ENCODE assay signal across 11 cellular contexts in the genomic region with DNA sequence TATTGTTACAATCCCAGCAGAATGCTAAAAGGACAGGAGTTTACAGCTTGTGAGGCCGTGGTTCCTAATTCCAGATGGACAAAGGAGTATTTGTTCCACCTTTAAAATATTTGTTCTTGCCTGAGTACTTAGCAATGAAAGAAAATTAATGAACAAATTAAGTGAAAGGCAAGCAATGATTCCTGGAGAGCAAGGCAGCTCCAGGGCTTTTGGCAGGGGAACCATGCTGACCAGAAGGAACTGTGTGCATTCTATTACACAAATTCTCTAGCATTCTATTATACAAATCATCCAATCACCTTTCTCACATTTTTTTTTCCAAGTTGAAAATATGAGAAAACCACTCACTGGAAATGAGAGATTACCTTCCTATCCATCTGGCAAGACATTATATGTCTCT. TPM values are rescaled to one million over a fixed set of nuclear protein-coding genes. Genes with fewer than 3 reads are reported as not detected.
DNase-seq lines count a peak whose midpoint lies in the region; ATAC-seq and TF ChIP-seq lines count a peak whose summit lies in the region.
"Had no signal": no experiment of that assay in that cellular context is flagged by ENCODE, and none has a peak within 500 bp of the region (broad histone marks: within the 10 kb centered on the region; RNA-seq: fewer than 3 reads in every experiment).

No MANE protein-coding gene starts in this region.

- intact Hi-C loops in activated T-helper 1 cell treated with anti-CD3 and anti-CD28 coated beads, Interleukin-12 subunit alpha, Interleukin-12 subunit beta, Interleukin-2, Interleukin-4 antibody, amounts not matched to agents 30 ng/mL and 10 ng/mL and 1 ng/mL, durations not matched to agents 14 hours and 24 hours and 36 hours (cut with micrococcal nuclease): loop anchor here (1.0 to 10.0 kb wide), 12 partner anchors 53 to 1771 kb away; partner anchors contain the start of genes BHLHE41, FGFR1OP2, ITPR2 and MED21

- peaks cover 32% of the 10 kb centered on the region for H3K4me1 ChIP-seq in foreskin keratinocyte

- H3K27me3 ChIP-seq in foreskin keratinocyte: no peaks in the 10 kb centered on the region

- H3K36me3 Mint-ChIP-seq in activated T-cell treated with anti-CD3 and anti-CD28 coated beads, Interleukin-2, amount 50 U/mL, for 24 hours (ENCODE audit: low read depth): peaks cover 18% of the 10 kb centered on the region
- H3K36me3 Mint-ChIP-seq in activated T-cell treated with anti-CD3 and anti-CD28 coated beads, Interleukin-2, amount 50 U/mL, for 4 hours (ENCODE audit: insufficient read depth): peaks cover 11% of the 10 kb centered on the region
- peaks cover 21% of the 10 kb centered on the region for H3K36me3 Mint-ChIP-seq in activated T-helper 1 cell treated with anti-CD3 and anti-CD28 coated beads, Interleukin-12 subunit alpha, Interleukin-12 subunit beta, Interleukin-2, Interleukin-4 antibody, amounts not matched to agents 30 ng/mL and 10 ng/mL and 1 ng/mL, durations not matched to agents 14 hours and 24 hours and 36 hours (ENCODE audit: low read depth)
- H3K36me3 Mint-ChIP-seq in stimulated activated naive B cell treated with anti-CD40 and anti-IgM and Interleukin-4, amounts not matched to agents 10 μg/mL and 1 μg/mL and 100 μg/mL, for 72 hours: peaks cover 10 to 26% of the 10 kb centered on the region in 2 donors

- peak overlapping the region; percentile 94 for H3K27ac ChIP-seq in foreskin keratinocyte

- H3K4me3 Mint-ChIP-seq in activated T-cell treated with anti-CD3 and anti-CD28 coated beads, Interleukin-2, amount 50 U/mL, for 24 hours: peak overlapping the region; percentile 82
- H3K4me3 Mint-ChIP-seq in activated T-cell treated with anti-CD3 and anti-CD28 coated beads, Interleukin-2, amount 50 U/mL, for 4 hours: no peak overlapping the region
- peak overlapping the region; percentile 92 for H3K4me3 Mint-ChIP-seq in activated T-helper 1 cell treated with anti-CD3 and anti-CD28 coated beads, Interleukin-12 subunit alpha, Interleukin-12 subunit beta, Interleukin-2, Interleukin-4 antibody, amounts not matched to agents 30 ng/mL and 10 ng/mL and 1 ng/mL, durations not matched to agents 14 hours and 24 hours and 36 hours
- H3K4me3 Mint-ChIP-seq in stimulated activated naive B cell treated with anti-CD40 and anti-IgM and Interleukin-4, amounts not matched to agents 10 μg/mL and 1 μg/mL and 100 μg/mL, for 72 hours: peak overlapping the region; percentile 14 to 96

- TF ChIP-seq CTCF in foreskin keratinocyte (conservative IDR thresholded peaks at IDR 0.05): no peak

- peak overlapping the region; percentile 91 for H3K27ac Mint-ChIP-seq in activated T-cell treated with anti-CD3 and anti-CD28 coated beads, Interleukin-2, amount 50 U/mL, for 24 hours
- H3K27ac Mint-ChIP-seq in activated T-helper 1 cell treated with anti-CD3 and anti-CD28 coated beads, Interleukin-12 subunit alpha, Interleukin-12 subunit beta, Interleukin-2, Interleukin-4 antibody, amounts not matched to agents 30 ng/mL and 10 ng/mL and 1 ng/mL, durations not matched to agents 14 hours and 24 hours and 36 hours: peak overlapping the region; percentile 90
- H3K27ac Mint-ChIP-seq in stimulated activated naive B cell treated with anti-CD40 and anti-IgM and Interleukin-4, amounts not matched to agents 10 μg/mL and 1 μg/mL and 100 μg/mL, for 72 hours: peak overlapping the region; percentile 82
- H3K27ac Mint-ChIP-seq: B cell had no signal

- H3K9me3 Mint-ChIP-seq in activated T-cell treated with anti-CD3 and anti-CD28 coated beads, Interleukin-2, amount 50 U/mL, for 24 hours: no peaks in the 10 kb centered on the region
- H3K9me3 Mint-ChIP-seq in activated T-cell treated with anti-CD3 and anti-CD28 coated beads, Interleukin-2, amount 50 U/mL, for 4 hours: no peaks in the 10 kb centered on the region
- no peaks in the 10 kb centered on the region for H3K9me3 Mint-ChIP-seq in activated T-helper 1 cell treated with anti-CD3 and anti-CD28 coated beads, Interleukin-12 subunit alpha, Interleukin-12 subunit beta, Interleukin-2, Interleukin-4 antibody, amounts not matched to agents 30 ng/mL and 10 ng/mL and 1 ng/mL, durations not matched to agents 14 hours and 24 hours and 36 hours
- no peaks in the 10 kb centered on the region for H3K9me3 Mint-ChIP-seq in stimulated activated naive B cell treated with anti-CD40 and anti-IgM and Interleukin-4, amounts not matched to agents 10 μg/mL and 1 μg/mL and 100 μg/mL, for 72 hours

- DNase-seq in activated T-cell treated with anti-CD3 and anti-CD28 coated beads, Interleukin-2, amount 50 U/mL, for 24 hours: no peak
- DNase-seq in activated T-cell treated with anti-CD3 and anti-CD28 coated beads, Interleukin-2, amount 50 U/mL, for 4 hours: no peak
- DNase-seq in activated T-helper 1 cell treated with anti-CD3 and anti-CD28 coated beads, Interleukin-12 subunit alpha, Interleukin-12 subunit beta, Interleukin-2, Interleukin-4 antibody, amounts not matched to agents 30 ng/mL and 10 ng/mL and 1 ng/mL, durations not matched to agents 14 hours and 24 hours and 36 hours (ENCODE audit: low spot score): no peak
- DNase-seq in foreskin keratinocyte (no peak), COLO668 (lab: John Stamatoyannopoulos, UW; ENCODE audit: unreplicated experiment) (no peak), DMS 273 treated with DMSO at 0.1 percent for 48 hours (lab: John Stamatoyannopoulos, UW) (no peak), OCI-M2 (lab: John Stamatoyannopoulos, UW; ENCODE audit: unreplicated experiment) (no peak)
- DNase-seq in stimulated activated naive B cell treated with anti-CD40 and anti-IgM and Interleukin-4, amounts not matched to agents 10 μg/mL and 1 μg/mL and 100 μg/mL, for 72 hours: no peak
- DNase-seq: activated effector memory CD4-positive, alpha-beta T cell treated with anti-CD3 and anti-CD28 coated beads, Interleukin-2, amount 50 U/mL, for 16 hours; NCI-H2107 had no signal

- peaks cover 44% of the 10 kb centered on the region for H3K27me3 Mint-ChIP-seq in activated T-cell treated with anti-CD3 and anti-CD28 coated beads, Interleukin-2, amount 50 U/mL, for 24 hours
- H3K27me3 Mint-ChIP-seq in activated T-cell treated with anti-CD3 and anti-CD28 coated beads, Interleukin-2, amount 50 U/mL, for 4 hours (ENCODE audit: low read depth): peaks cover 42% of the 10 kb centered on the region
- H3K27me3 Mint-ChIP-seq in activated T-helper 1 cell treated with anti-CD3 and anti-CD28 coated beads, Interleukin-12 subunit alpha, Interleukin-12 subunit beta, Interleukin-2, Interleukin-4 antibody, amounts not matched to agents 30 ng/mL and 10 ng/mL and 1 ng/mL, durations not matched to agents 14 hours and 24 hours and 36 hours (ENCODE audit: insufficient read depth): no peaks in the 10 kb centered on the region
- no peaks in the 10 kb centered on the region for H3K27me3 Mint-ChIP-seq in stimulated activated naive B cell treated with anti-CD40 and anti-IgM and Interleukin-4, amounts not matched to agents 10 μg/mL and 1 μg/mL and 100 μg/mL, for 72 hours

- no peak for ATAC-seq in activated T-cell treated with anti-CD3 and anti-CD28 coated beads, Interleukin-2, amount 50 U/mL, for 4 hours
- no peak for ATAC-seq in foreskin keratinocyte
- no peak for ATAC-seq in stimulated activated naive B cell treated with anti-CD40 and anti-IgM and Interleukin-4, amounts not matched to agents 10 μg/mL and 1 μg/mL and 100 μg/mL, for 72 hours (replicated peaks)

- peaks cover 43% of the 10 kb centered on the region for H3K4me1 Mint-ChIP-seq in activated T-cell treated with anti-CD3 and anti-CD28 coated beads, Interleukin-2, amount 50 U/mL, for 24 hours (ENCODE audit: low read depth)
- peaks cover 26% of the 10 kb centered on the region for H3K4me1 Mint-ChIP-seq in activated T-cell treated with anti-CD3 and anti-CD28 coated beads, Interleukin-2, amount 50 U/mL, for 4 hours (ENCODE audit: low read depth)
- peaks cover 54% of the 10 kb centered on the region for H3K4me1 Mint-ChIP-seq in activated T-helper 1 cell treated with anti-CD3 and anti-CD28 coated beads, Interleukin-12 subunit alpha, Interleukin-12 subunit beta, Interleukin-2, Interleukin-4 antibody, amounts not matched to agents 30 ng/mL and 10 ng/mL and 1 ng/mL, durations not matched to agents 14 hours and 24 hours and 36 hours (ENCODE audit: low read depth)
- H3K4me1 Mint-ChIP-seq in stimulated activated naive B cell treated with anti-CD40 and anti-IgM and Interleukin-4, amounts not matched to agents 10 μg/mL and 1 μg/mL and 100 μg/mL, for 72 hours: peaks cover 35 to 47% of the 10 kb centered on the region in 2 donors

RNA-seq across cellular contexts. Expression of gene BMAL2, which starts 1.8 kb away (rescaled TPM):
- total RNA-seq in activated T-cell treated with anti-CD3 and anti-CD28 coated beads, Interleukin-2, amount 50 U/mL, for 4 hours: 1 to 10 TPM; 3.8 to 7.4 (median 6.8) TPM
- 57.2 and 58.0 TPM in 2 replicates for total RNA-seq in activated T-helper 1 cell treated with anti-CD3 and anti-CD28 coated beads, Interleukin-12 subunit alpha, Interleukin-12 subunit beta, Interleukin-2, Interleukin-4 antibody, amounts not matched to agents 30 ng/mL and 10 ng/mL and 1 ng/mL, durations not matched to agents 14 hours and 24 hours and 36 hours
- total RNA-seq in foreskin keratinocyte: 102 and 113 TPM in 2 replicates
- 20.4 and 26.6 TPM in 2 replicates for polyA plus RNA-seq in foreskin keratinocyte
